In genomic region chr1:12620142-12620865, GRCh38 we compare ENCODE assay signal across 8 cellular contexts. TPM values are rescaled to one million over a fixed set of nuclear protein-coding genes. Genes with fewer than 3 reads are reported as not detected.
DNase-seq lines count a peak whose midpoint lies in the region; ATAC-seq lines count a peak whose summit lies in the region.

No MANE protein-coding gene starts in this region.

- no peak overlapping the region for H3K14ac ChIP-seq in mesenchymal stem cell (ENCODE audit: low read length in 2 of 2)

- H3K18ac ChIP-seq in mesenchymal stem cell (ENCODE audit: low read depth in 1 of 2, low read length in 2 of 2) = no peak overlapping the region

- no peak overlapping the region for H2AFZ ChIP-seq in mesenchymal stem cell (ENCODE audit: low read depth, low read length)

- no peak overlapping the region for H4K8ac ChIP-seq in mesenchymal stem cell (ENCODE audit: low read length)

- H3K4me3 ChIP-seq in mesenchymal stem cell (ENCODE audit: insufficient read depth in 1 of 2, low read depth in 1 of 2, low read length in 2 of 2) = peak overlapping the region in 1 of 2 experiments; percentile 83

- peak; percentile 21 for ATAC-seq in HG03354 (IDR thresholded peaks at IDR 0.05; ENCODE audit: poor library complexity, severe bottlenecking, unreplicated experiment)
- no peak for ATAC-seq in HG02571 (IDR thresholded peaks at IDR 0.05; ENCODE audit: unreplicated experiment)
- no peak for ATAC-seq in GM21381 (IDR thresholded peaks at IDR 0.05; ENCODE audit: unreplicated experiment)

- no peaks in the 10 kb centered on the region for H3K36me3 ChIP-seq in mesenchymal stem cell (ENCODE audit: control insufficient read depth in 1 of 2, insufficient read depth in 2 of 2, low read depth in 1 of 2, low read length in 2 of 2)

- 55% methylated on average over 7 of the region's 10 CpGs for WGBS in mesenchymal stem cell

- H3K23ac ChIP-seq in mesenchymal stem cell (ENCODE audit: low read length in 2 of 2) = no peak overlapping the region

- no peak overlapping the region for H2BK120ac ChIP-seq in mesenchymal stem cell (ENCODE audit: low read depth, low read length)

- H2BK15ac ChIP-seq in mesenchymal stem cell (ENCODE audit: low read depth, poor library complexity, severe bottlenecking) = no peak overlapping the region

- no peaks in the 10 kb centered on the region for H3K9me3 ChIP-seq in mesenchymal stem cell (ENCODE audit: control insufficient read depth, low read length)

- peak overlapping the region; percentile 48 for H3K9ac ChIP-seq in mesenchymal stem cell (ENCODE audit: low read length)

- H2BK12ac ChIP-seq in mesenchymal stem cell (ENCODE audit: low read length in 2 of 2) = no peak overlapping the region

- DNase-seq in AML-193 (lab: John Stamatoyannopoulos, UW) = peak; percentile 24 to 50
- peak in 2 of 3 experiments; percentile 18 to 34 for DNase-seq in activated CD8-positive, alpha-beta memory T cell treated with anti-CD3 and anti-CD28 coated beads for 48 hours (ENCODE audit: low read depth in 2 of 3, low spot score in 2 of 3)
- DNase-seq in mesenchymal stem cell = no peak
- DNase-seq in NCI-H1694 treated with DMSO at 0.1 percent for 48 hours (lab: John Stamatoyannopoulos, UW) = no peak
- no peak for DNase-seq in NCI-H1048 (lab: John Stamatoyannopoulos, UW)

- no peak overlapping the region for H3K4ac ChIP-seq in mesenchymal stem cell (ENCODE audit: low read depth in 1 of 2, low read length in 2 of 2)

- no peak overlapping the region for H3K4me2 ChIP-seq in mesenchymal stem cell (ENCODE audit: low read length, poor library complexity, severe bottlenecking)

- H4K91ac ChIP-seq in mesenchymal stem cell (ENCODE audit: low read length) = no peak overlapping the region

- H3K27ac ChIP-seq in mesenchymal stem cell (ENCODE audit: low read length, poor library complexity, severe bottlenecking) = no peak overlapping the region

- H3K27me3 ChIP-seq in mesenchymal stem cell (ENCODE audit: control insufficient read depth in 1 of 2, insufficient read depth in 1 of 2, low read length in 2 of 2) = peaks cover 0 to 14% of the 10 kb centered on the region in 2 experiments

- peaks cover 30% of the 10 kb centered on the region for H3K4me1 ChIP-seq in mesenchymal stem cell (ENCODE audit: control insufficient read depth, insufficient read depth, low read depth, low read length)

- peak overlapping the region; percentile 64 for H2AK5ac ChIP-seq in mesenchymal stem cell (ENCODE audit: low read length, severe bottlenecking)

- H3K79me1 ChIP-seq in mesenchymal stem cell (replicated peaks; ENCODE audit: low read length, poor library complexity, severe bottlenecking) = no peaks in the 10 kb centered on the region

- no peak overlapping the region for H2BK5ac ChIP-seq in mesenchymal stem cell (ENCODE audit: low read depth, low read length, poor library complexity, severe bottlenecking)

RNA-seq across cellular contexts. Expression of gene DHRS3, which starts 2.3 kb away (rescaled TPM):
- polyA plus RNA-seq in mesenchymal stem cell (2013, experiment 1 of 2) = 0.30 TPM
- 0.34 TPM for polyA plus RNA-seq in mesenchymal stem cell (2013, experiment 2 of 2)

RNA-seq across cellular contexts. Expression of gene AADACL4, which starts 23.6 kb away (rescaled TPM):
- not detected for polyA plus RNA-seq in mesenchymal stem cell (2013, experiment 1 of 2)
- polyA plus RNA-seq in mesenchymal stem cell (2013, experiment 2 of 2) = not detected

Comparison
In these comparisons a context has a peak if more than half of its experiments do, and no peak if none do; other contexts are left out.
1. DNase-seq: peak in AML-193 (2 of 2) and activated CD8-positive, alpha-beta memory T cell treated with anti-CD3 and anti-CD28 coated beads for 48 hours (2 of 3); none in mesenchymal stem cell (single experiment), NCI-H1694 treated with DMSO at 0.1 percent for 48 hours (single experiment) and NCI-H1048 (single experiment).